Comparison of ENCODE assay signal across 8 cellular contexts in genomic region chr19:37111753-37112152, GRCh38. TPM values are rescaled to one million over a fixed set of nuclear protein-coding genes. Genes with fewer than 3 reads are reported as not detected.
DNase-seq lines count a peak whose midpoint lies in the region; ATAC-seq and TF ChIP-seq lines count a peak whose summit lies in the region.
"Not testable (repeated sequence)": the region's sequence is repeated elsewhere in the genome, so short reads cannot be mapped to it uniquely, and the experiment has no call there.

No MANE protein-coding gene starts in this region.

- TF ChIP-seq CTCF in GM23338 (conservative IDR thresholded peaks at IDR 0.05; ENCODE audit: low read depth in 2 of 2) (peak; percentile 57 to 62), OCI-LY3 (IDR thresholded peaks at IDR 0.05; ENCODE audit: low read depth, low read length) (peak; percentile 31), WERI-Rb-1 (IDR thresholded peaks at IDR 0.05; ENCODE audit: low read depth, low read length) (peak; percentile 34; the same call in 1 of the 2 replicates), endothelial cell (IDR thresholded peaks at IDR 0.05; ENCODE audit: unreplicated experiment) (peak; percentile 48), kidney epithelial cell (IDR thresholded peaks at IDR 0.05; ENCODE audit: insufficient read depth, low read length, poor library complexity, severe bottlenecking) (peak; percentile 2)

- not testable (repeated sequence) for H3K27me3 ChIP-seq in GM23338 (ENCODE audit: insufficient read depth); OCI-LY3 (ENCODE audit: low read depth, low read length); WERI-Rb-1 (ENCODE audit: insufficient read depth, low read depth, severe bottlenecking); kidney epithelial cell (ENCODE audit: control insufficient read depth, insufficient read depth, low read length); subcutaneous abdominal adipose tissue (ENCODE audit: control insufficient read depth in 5 of 5, insufficient read depth in 4 of 5, low read length in 5 of 5)

- DNase-seq in CMK (ENCODE audit: low read depth) = peak; percentile 5
- DNase-seq in GM23338 (ENCODE audit: low spot score) = peak; percentile 78
- DNase-seq in NAMALWA (ENCODE audit: low spot score) = peak; percentile 62
- peak; percentile 13 for DNase-seq in WERI-Rb-1
- DNase-seq in endothelial cell (ENCODE audit: low spot score); kidney epithelial cell (ENCODE audit: low read depth): not testable (repeated sequence)

- ATAC-seq in GM23338 = not testable (repeated sequence)

- not testable (repeated sequence) for H3F3A ChIP-seq in GM23338 (replicated peaks; ENCODE audit: low read depth)

- H3K9me3 Mint-ChIP-seq in GM23338 (peaks cover 98% of the 10 kb centered on the region), endothelial cell (ENCODE audit: unreplicated experiment) (peaks cover 49% of the 10 kb centered on the region)

- H3K4me3 Mint-ChIP-seq in GM23338; endothelial cell (ENCODE audit: unreplicated experiment): not testable (repeated sequence)

- not testable (repeated sequence) for H3K27ac ChIP-seq in GM23338 (ENCODE audit: low read depth); OCI-LY3 (ENCODE audit: low read length); WERI-Rb-1; subcutaneous abdominal adipose tissue (ENCODE audit: low read depth, low read length)

- not testable (repeated sequence) for H2AFZ ChIP-seq in GM23338; OCI-LY3 (ENCODE audit: low read depth, low read length)

- H3K27me3 Mint-ChIP-seq in GM23338 (ENCODE audit: insufficient read depth, low read depth, poor library complexity) = not testable (repeated sequence)
- peaks cover 12% of the 10 kb centered on the region for H3K27me3 Mint-ChIP-seq in endothelial cell (ENCODE audit: unreplicated experiment)

- H3K36me3 Mint-ChIP-seq in GM23338 (ENCODE audit: low read depth) (peaks cover 100% of the 10 kb centered on the region), endothelial cell (ENCODE audit: low read depth, unreplicated experiment) (peaks cover 96% of the 10 kb centered on the region)

- not testable (repeated sequence) for H3K4me1 Mint-ChIP-seq in GM23338; endothelial cell (ENCODE audit: unreplicated experiment)

- not testable (repeated sequence) for H3K4me1 ChIP-seq in GM23338 (ENCODE audit: insufficient read depth); OCI-LY3 (ENCODE audit: low read length); subcutaneous abdominal adipose tissue (ENCODE audit: control insufficient read depth in 5 of 5, insufficient read depth in 5 of 5, low read length in 5 of 5)

- not testable (repeated sequence) for H4K20me1 ChIP-seq in GM23338 (replicated peaks; ENCODE audit: insufficient read depth); OCI-LY3 (ENCODE audit: insufficient read depth, low read length)

- H3K9ac ChIP-seq in OCI-LY3 (ENCODE audit: low read length); subcutaneous abdominal adipose tissue (ENCODE audit: low read length in 5 of 5): not testable (repeated sequence)

- not testable (repeated sequence) for H3K4me3 ChIP-seq in GM23338; OCI-LY3 (ENCODE audit: low read length); WERI-Rb-1 (ENCODE audit: low read depth, low read length); kidney epithelial cell (ENCODE audit: low read depth, low read length)
- peak overlapping the region; percentile 26 to 68 (median 48) for H3K4me3 ChIP-seq in subcutaneous abdominal adipose tissue (ENCODE audit: low read depth in 1 of 5, low read length in 5 of 5)

- H3K9me3 ChIP-seq in OCI-LY3 (ENCODE audit: insufficient read depth, low read length) (peaks cover 34% of the 10 kb centered on the region), subcutaneous abdominal adipose tissue (ENCODE audit: control insufficient read depth in 5 of 5, low read length in 5 of 5) (peaks cover 57 to 89% (median 83%) of the 10 kb centered on the region in 5 donors)
- not testable (repeated sequence) for H3K9me3 ChIP-seq in WERI-Rb-1 (ENCODE audit: severe bottlenecking)

- H3K36me3 ChIP-seq in GM23338 (ENCODE audit: insufficient read depth) (peaks cover 21% of the 10 kb centered on the region), OCI-LY3 (replicated peaks; ENCODE audit: low read depth, low read length) (peaks cover 34% of the 10 kb centered on the region), subcutaneous abdominal adipose tissue (ENCODE audit: control insufficient read depth in 5 of 5, insufficient read depth in 5 of 5, low read length in 5 of 5) (peaks cover 37 to 75% (median 63%) of the 10 kb centered on the region in 5 donors)
- H3K36me3 ChIP-seq in WERI-Rb-1; kidney epithelial cell (ENCODE audit: control insufficient read depth, insufficient read depth, low read length): not testable (repeated sequence)

- not testable (repeated sequence) for H3K4me2 ChIP-seq in GM23338; OCI-LY3 (ENCODE audit: low read length)

- H3K79me2 ChIP-seq in GM23338 (replicated peaks; ENCODE audit: insufficient read depth); OCI-LY3 (ENCODE audit: low read length): not testable (repeated sequence)

- not testable (repeated sequence) for H3K9me2 ChIP-seq in GM23338 (ENCODE audit: insufficient read depth)

- H3K27ac Mint-ChIP-seq in GM23338; endothelial cell (ENCODE audit: unreplicated experiment): not testable (repeated sequence)

RNA-seq across cellular contexts. Expression of gene ZNF420, which starts 33.5 kb away (rescaled TPM):
- 7.0 and 10.0 TPM in 2 replicates for total RNA-seq in GM23338 (2014; rRNA removed; shearing (Covaris generic))
- polyA plus RNA-seq in GM23338 (2016; fragmentation: Nextera tagmentation; extraction: Ambion mirVana) = 6.7 and 8.4 TPM in 2 replicates
- total RNA-seq in endothelial cell (ENCODE audit: unreplicated experiment) (13.1 TPM), kidney epithelial cell (5.8 and 9.1 TPM in 2 replicates)

Comparison
In these comparisons a context has a peak if more than half of its experiments do, and no peak if none do; other contexts are left out.
1. CTCF ChIP-seq: peak in every context shown above with its lines; median percentile 60 in GM23338; 48 in endothelial cell; 34 in WERI-Rb-1; 31 in OCI-LY3; 2 in kidney epithelial cell.